21 cellular contexts compared by ENCODE assay signal in genomic region chr12:132176358-132176919, GRCh38.
"Had no signal": no experiment of that assay in that cellular context is flagged by ENCODE, and none has a peak within 500 bp of the region (broad histone marks: within the 10 kb centered on the region; RNA-seq: fewer than 3 reads in every experiment).

No MANE protein-coding gene starts in this region.

- H3K4me3 Mint-ChIP-seq: memory B cell; neural progenitor cell; stimulated activated naive CD8-positive, alpha-beta T cell treated with anti-CD3 and anti-CD28 coated beads, Interleukin-15, amount 100 ng/mL, for 72 hours; type B pancreatic cell had no signal

- H3K27ac ChIP-seq: dorsolateral prefrontal cortex, neural progenitor cell, prostate gland, right lobe of liver, tibial artery had no signal

- H3K9me3 ChIP-seq: prostate gland, right lobe of liver, tibial artery had no signal

- H3K27me3 ChIP-seq: right lobe of liver had no signal

- H3K4me1 ChIP-seq: neural progenitor cell, prostate gland, right lobe of liver, tibial artery had no signal

- FAIRE-seq: colon, frontal cortex, keratinocyte, small intestine had no signal

- H3K9ac ChIP-seq: neural progenitor cell had no signal

- H3K9me3 Mint-ChIP-seq: memory B cell; neural progenitor cell; stimulated activated naive CD8-positive, alpha-beta T cell treated with anti-CD3 and anti-CD28 coated beads, Interleukin-15, amount 100 ng/mL, for 72 hours; type B pancreatic cell had no signal

- ATAC-seq: right lobe of liver had no signal

- H3K27ac Mint-ChIP-seq: memory B cell, neural progenitor cell, type B pancreatic cell had no signal

- DNase-seq: effector CD4-positive, alpha-beta T cell; head of caudate nucleus; nucleus accumbens; small intestine; stimulated activated CD4-positive, alpha-beta T cell treated with anti-CD3 and anti-CD28 coated beads, Interleukin-12 subunit alpha, Interleukin-12 subunit beta, amount 100 ng/mL, for 4 hours; stimulated activated CD4-positive, alpha-beta T cell treated with anti-CD3 and anti-CD28 coated beads, Interleukin-1b, Interleukin-23, amount 100 ng/mL, for 48 hours; stimulated activated CD4-positive, alpha-beta T cell treated with anti-CD3 and anti-CD28 coated beads, Interleukin-4, amount 100 ng/mL, for 1 hour; stimulated activated CD8-positive, alpha-beta memory T cell treated with anti-CD3 and anti-CD28 coated beads, Interleukin-4, amount 100 ng/mL, for 48 hours; stimulated activated naive CD4-positive, alpha-beta T cell; stimulated activated naive CD8-positive, alpha-beta T cell treated with anti-CD3 and anti-CD28 coated beads, Interleukin-15, amount 100 ng/mL, for 72 hours; tibial artery had no signal

- H3K4me3 ChIP-seq: dorsolateral prefrontal cortex, lung, neural progenitor cell, prostate gland, right lobe of liver, tibial artery had no signal

- H3K36me3 Mint-ChIP-seq: memory B cell, neural progenitor cell, type B pancreatic cell had no signal

- H3K36me3 ChIP-seq: neural progenitor cell, prostate gland, right lobe of liver, tibial artery had no signal
